In genomic region chr22:25067851-25068421, GRCh38 we compare ENCODE assay signal across 1 cellular context.
TF ChIP-seq lines count a peak whose summit lies in the region.

No MANE protein-coding gene starts in this region.

TF ChIP-seq in SK-N-SH, 30 proteins besides CTCF, POLR2A, EP300 and RAD21 (continued from another document):
- peak; percentile 33; the same call in 1 of the 2 replicates for TF ChIP-seq FOXJ3 (CRISPR knock-in tag; IDR thresholded peaks at IDR 0.05)
- peak; percentile 42 for TF ChIP-seq CHD2 (IDR thresholded peaks at IDR 0.05; ENCODE audit: low read length, partially characterized antibody)
- TF ChIP-seq ZBTB33 (IDR thresholded peaks at IDR 0.05; ENCODE audit: borderline replicate concordance, low read depth), result no peak
- TF ChIP-seq EZH2phosphoT487 (IDR thresholded peaks at IDR 0.05; ENCODE audit: borderline replicate concordance, low read depth), result no peak
- TF ChIP-seq RFX5 (IDR thresholded peaks at IDR 0.05; ENCODE audit: low read length), result no peak
- TF ChIP-seq RXRA (IDR thresholded peaks at IDR 0.05; ENCODE audit: borderline replicate concordance, low read depth), result no peak
- no peak for TF ChIP-seq MEF2A (IDR thresholded peaks at IDR 0.05; ENCODE audit: borderline replicate concordance, low read depth)
- TF ChIP-seq SIN3A (IDR thresholded peaks at IDR 0.05; ENCODE audit: borderline replicate concordance, low read depth, low read length), result no peak
- no peak for TF ChIP-seq ELF1 (IDR thresholded peaks at IDR 0.05)
- TF ChIP-seq MXI1 (IDR thresholded peaks at IDR 0.05; ENCODE audit: low read depth, low read length), result 0 out of 2 replicates have a peak, but pooled peaks have one; percentile 45
